24 cellular contexts compared by ENCODE assay signal in genomic region chr2:238487652-238488346, GRCh38.
"Had no signal": no experiment of that assay in that cellular context is flagged by ENCODE, and none has a peak within 500 bp of the region (broad histone marks: within the 10 kb centered on the region; RNA-seq: fewer than 3 reads in every experiment).

No MANE protein-coding gene starts in this region.

- DNase-seq: activated B cell treated with CpG ODN at 0.5 μM for 24 hours; activated CD4-positive, alpha-beta T cell treated with anti-CD3 and anti-CD28 coated beads for 36 hours; activated CD4-positive, alpha-beta T cell treated with anti-CD3 and anti-CD28 coated beads, Interleukin-2, amount 50 U/mL, for 4 hours; activated effector memory CD4-positive, alpha-beta T cell treated with anti-CD3 and anti-CD28 coated beads, Interleukin-2, amount 50 U/mL, for 16 hours; activated naive CD4-positive, alpha-beta T cell treated with anti-CD3 and anti-CD28 coated beads for 36 hours; activated naive CD8-positive, alpha-beta T cell treated with anti-CD3 and anti-CD28 coated beads for 36 hours; activated T-cell treated with anti-CD3 and anti-CD28 coated beads, Interleukin-2, amount 50 U/mL, for 1 hour; amniotic stem cell; brain microvascular endothelial cell; caudate nucleus; foreskin fibroblast; left ventricle myocardium inferior; mesendoderm; pancreas; stimulated activated CD4-positive, alpha-beta T cell treated with anti-CD3 and anti-CD28 coated beads, Interleukin-15, amount 100 ng/mL, for 24 hours; stimulated activated CD4-positive, alpha-beta T cell treated with anti-CD3 and anti-CD28 coated beads, Interleukin-2, amount 100 ng/mL, for 24 hours; stimulated activated naive B cell treated with anti-CD40 and anti-IgM and Interleukin-4, amounts not matched to agents 10 μg/mL and 1 μg/mL and 100 μg/mL, for 72 hours; T-helper 1 cell had no signal

- H3K4me1 ChIP-seq: left ventricle myocardium inferior, pancreas, psoas muscle, suprapubic skin, tibial nerve had no signal

- ATAC-seq: activated CD4-positive, alpha-beta T cell treated with anti-CD3 and anti-CD28 coated beads for 36 hours; pancreas; psoas muscle; stimulated activated naive B cell treated with anti-CD40 and anti-IgM and Interleukin-4, amounts not matched to agents 10 μg/mL and 1 μg/mL and 100 μg/mL, for 72 hours had no signal

- H3K9me3 ChIP-seq: neutrophil, pancreas, psoas muscle, suprapubic skin had no signal

- H3K4me3 ChIP-seq: left ventricle myocardium inferior, lung, pancreas, psoas muscle, smooth muscle cell, suprapubic skin, tibial nerve had no signal

- H3K27me3 ChIP-seq: brain microvascular endothelial cell, neutrophil, pancreas, suprapubic skin, tibial nerve had no signal

- H3K27ac ChIP-seq: brain microvascular endothelial cell, left ventricle myocardium inferior, neutrophil, pancreas, psoas muscle, suprapubic skin, tibial nerve had no signal

- H3K36me3 ChIP-seq: brain microvascular endothelial cell, left ventricle myocardium inferior, neutrophil, pancreas, suprapubic skin, tibial nerve had no signal
